1 cellular context compared by ENCODE assay signal in the genomic region with DNA sequence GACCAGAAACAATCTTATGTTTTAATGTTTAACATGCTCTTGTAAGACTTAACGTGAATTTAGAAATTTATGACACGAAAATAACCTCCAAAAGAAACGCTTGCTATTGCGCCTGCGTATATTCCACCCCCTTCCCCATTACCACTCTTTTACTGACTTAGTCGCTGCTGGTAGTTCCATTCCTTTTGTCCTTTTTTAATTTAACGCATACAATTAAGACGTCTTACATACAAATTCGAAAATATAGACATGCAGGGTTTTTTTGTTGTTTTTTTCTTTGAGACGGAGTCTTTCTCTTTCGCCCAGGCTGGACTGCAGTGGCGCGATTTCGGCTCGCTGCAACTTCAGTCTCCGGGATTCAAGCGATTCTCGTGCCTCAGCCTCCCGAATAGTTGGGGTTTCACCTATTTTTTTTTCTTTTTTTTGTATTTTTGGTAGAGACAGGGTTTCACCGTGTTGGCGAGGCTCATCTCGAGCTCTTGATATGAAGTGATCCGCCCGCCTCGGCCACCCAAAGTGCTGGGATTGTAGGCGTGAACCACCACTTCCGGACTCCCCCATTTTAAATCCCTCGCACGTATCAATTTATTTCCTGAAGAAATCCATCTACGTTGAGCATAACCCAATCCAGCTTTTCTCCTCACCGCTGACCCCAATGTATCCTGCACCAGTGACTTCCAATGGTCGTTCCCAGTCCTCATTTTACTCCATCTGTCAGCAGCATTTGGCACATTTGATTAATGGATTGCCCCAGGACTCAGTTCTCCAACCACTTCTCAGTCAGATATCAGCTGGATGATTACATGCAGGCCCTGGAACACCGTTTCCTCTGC.
TF ChIP-seq lines count a peak whose summit lies in the region.

No MANE protein-coding gene starts in this region.

TF ChIP-seq in K562, 482 proteins besides CTCF, POLR2A, EP300 and RAD21 (continued from another document and continues in another):
- TF ChIP-seq, protein P1, sequence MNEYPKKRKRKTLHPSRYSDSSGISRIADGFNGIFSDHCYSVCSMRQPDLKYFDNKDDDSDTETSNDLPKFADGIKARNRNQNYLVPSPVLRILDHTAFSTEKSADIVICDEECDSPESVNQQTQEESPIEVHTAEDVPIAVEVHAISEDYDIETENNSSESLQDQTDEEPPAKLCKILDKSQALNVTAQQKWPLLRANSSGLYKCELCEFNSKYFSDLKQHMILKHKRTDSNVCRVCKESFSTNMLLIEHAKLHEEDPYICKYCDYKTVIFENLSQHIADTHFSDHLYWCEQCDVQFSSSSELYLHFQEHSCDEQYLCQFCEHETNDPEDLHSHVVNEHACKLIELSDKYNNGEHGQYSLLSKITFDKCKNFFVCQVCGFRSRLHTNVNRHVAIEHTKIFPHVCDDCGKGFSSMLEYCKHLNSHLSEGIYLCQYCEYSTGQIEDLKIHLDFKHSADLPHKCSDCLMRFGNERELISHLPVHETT (CRISPR knock-in tag; conservative IDR thresholded peaks at IDR 0.05 in 1 of 2, IDR thresholded peaks at IDR 0.05 in 1 of 2), result peak in 1 of 2 experiments; percentile 25; a peak in 1 of 4 replicates
- TF ChIP-seq SNIP1 (IDR thresholded peaks at IDR 0.05; ENCODE audit: low read depth), result no peak
- no peak for TF ChIP-seq ZSCAN32 (CRISPR knock-in tag; IDR thresholded peaks at IDR 0.05)
- TF ChIP-seq, protein P2, sequence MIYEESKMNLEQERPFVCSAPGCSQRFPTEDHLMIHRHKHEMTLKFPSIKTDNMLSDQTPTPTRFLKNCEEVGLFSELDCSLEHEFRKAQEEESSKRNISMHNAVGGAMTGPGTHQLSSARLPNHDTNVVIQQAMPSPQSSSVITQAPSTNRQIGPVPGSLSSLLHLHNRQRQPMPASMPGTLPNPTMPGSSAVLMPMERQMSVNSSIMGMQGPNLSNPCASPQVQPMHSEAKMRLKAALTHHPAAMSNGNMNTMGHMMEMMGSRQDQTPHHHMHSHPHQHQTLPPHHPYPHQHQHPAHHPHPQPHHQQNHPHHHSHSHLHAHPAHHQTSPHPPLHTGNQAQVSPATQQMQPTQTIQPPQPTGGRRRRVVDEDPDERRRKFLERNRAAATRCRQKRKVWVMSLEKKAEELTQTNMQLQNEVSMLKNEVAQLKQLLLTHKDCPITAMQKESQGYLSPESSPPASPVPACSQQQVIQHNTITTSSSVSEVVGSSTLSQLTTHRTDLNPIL (CRISPR knock-in tag; IDR thresholded peaks at IDR 0.05), result no peak
- no peak for TF ChIP-seq SAFB2 (IDR thresholded peaks at IDR 0.05; ENCODE audit: borderline replicate concordance, low read depth, low read length, severe bottlenecking)
- TF ChIP-seq, protein P3, sequence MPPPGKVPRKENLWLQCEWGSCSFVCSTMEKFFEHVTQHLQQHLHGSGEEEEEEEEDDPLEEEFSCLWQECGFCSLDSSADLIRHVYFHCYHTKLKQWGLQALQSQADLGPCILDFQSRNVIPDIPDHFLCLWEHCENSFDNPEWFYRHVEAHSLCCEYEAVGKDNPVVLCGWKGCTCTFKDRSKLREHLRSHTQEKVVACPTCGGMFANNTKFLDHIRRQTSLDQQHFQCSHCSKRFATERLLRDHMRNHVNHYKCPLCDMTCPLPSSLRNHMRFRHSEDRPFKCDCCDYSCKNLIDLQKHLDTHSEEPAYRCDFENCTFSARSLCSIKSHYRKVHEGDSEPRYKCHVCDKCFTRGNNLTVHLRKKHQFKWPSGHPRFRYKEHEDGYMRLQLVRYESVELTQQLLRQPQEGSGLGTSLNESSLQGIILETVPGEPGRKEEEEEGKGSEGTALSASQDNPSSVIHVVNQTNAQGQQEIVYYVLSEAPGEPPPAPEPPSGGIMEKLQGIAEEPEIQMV (tag; conservative IDR thresholded peaks at IDR 0.05; ENCODE audit: low read depth), result no peak
- TF ChIP-seq DDX20 (tag; IDR thresholded peaks at IDR 0.05; ENCODE audit: low read depth), result no peak
- TF ChIP-seq L3MBTL2 (IDR thresholded peaks at IDR 0.05), result peak; percentile 20; the same call in 1 of the 2 replicates
- TF ChIP-seq, protein P4, sequence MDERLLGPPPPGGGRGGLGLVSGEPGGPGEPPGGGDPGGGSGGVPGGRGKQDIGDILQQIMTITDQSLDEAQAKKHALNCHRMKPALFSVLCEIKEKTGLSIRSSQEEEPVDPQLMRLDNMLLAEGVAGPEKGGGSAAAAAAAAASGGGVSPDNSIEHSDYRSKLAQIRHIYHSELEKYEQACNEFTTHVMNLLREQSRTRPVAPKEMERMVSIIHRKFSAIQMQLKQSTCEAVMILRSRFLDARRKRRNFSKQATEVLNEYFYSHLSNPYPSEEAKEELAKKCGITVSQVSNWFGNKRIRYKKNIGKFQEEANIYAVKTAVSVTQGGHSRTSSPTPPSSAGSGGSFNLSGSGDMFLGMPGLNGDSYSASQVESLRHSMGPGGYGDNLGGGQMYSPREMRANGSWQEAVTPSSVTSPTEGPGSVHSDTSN (CRISPR knock-in tag; IDR thresholded peaks at IDR 0.05; ENCODE audit: low read depth), result no peak
- TF ChIP-seq, protein P4 (tag; conservative IDR thresholded peaks at IDR 0.05; ENCODE audit: low read depth), result peak; percentile 92
- TF ChIP-seq ZNF444 (CRISPR knock-in tag; IDR thresholded peaks at IDR 0.05), result no peak
- TF ChIP-seq, protein P5, sequence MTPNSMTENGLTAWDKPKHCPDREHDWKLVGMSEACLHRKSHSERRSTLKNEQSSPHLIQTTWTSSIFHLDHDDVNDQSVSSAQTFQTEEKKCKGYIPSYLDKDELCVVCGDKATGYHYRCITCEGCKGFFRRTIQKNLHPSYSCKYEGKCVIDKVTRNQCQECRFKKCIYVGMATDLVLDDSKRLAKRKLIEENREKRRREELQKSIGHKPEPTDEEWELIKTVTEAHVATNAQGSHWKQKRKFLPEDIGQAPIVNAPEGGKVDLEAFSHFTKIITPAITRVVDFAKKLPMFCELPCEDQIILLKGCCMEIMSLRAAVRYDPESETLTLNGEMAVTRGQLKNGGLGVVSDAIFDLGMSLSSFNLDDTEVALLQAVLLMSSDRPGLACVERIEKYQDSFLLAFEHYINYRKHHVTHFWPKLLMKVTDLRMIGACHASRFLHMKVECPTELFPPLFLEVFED (CRISPR knock-in tag; conservative IDR thresholded peaks at IDR 0.05), result no peak
- no peak for TF ChIP-seq SIRT6 (IDR thresholded peaks at IDR 0.05; ENCODE audit: low read depth, low read length)
- TF ChIP-seq THRAP3 (IDR thresholded peaks at IDR 0.05; ENCODE audit: borderline replicate concordance), result peak; percentile 59; the same call in 1 of the 2 replicates
- TF ChIP-seq, protein P6, sequence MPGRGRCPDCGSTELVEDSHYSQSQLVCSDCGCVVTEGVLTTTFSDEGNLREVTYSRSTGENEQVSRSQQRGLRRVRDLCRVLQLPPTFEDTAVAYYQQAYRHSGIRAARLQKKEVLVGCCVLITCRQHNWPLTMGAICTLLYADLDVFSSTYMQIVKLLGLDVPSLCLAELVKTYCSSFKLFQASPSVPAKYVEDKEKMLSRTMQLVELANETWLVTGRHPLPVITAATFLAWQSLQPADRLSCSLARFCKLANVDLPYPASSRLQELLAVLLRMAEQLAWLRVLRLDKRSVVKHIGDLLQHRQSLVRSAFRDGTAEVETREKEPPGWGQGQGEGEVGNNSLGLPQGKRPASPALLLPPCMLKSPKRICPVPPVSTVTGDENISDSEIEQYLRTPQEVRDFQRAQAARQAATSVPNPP (IDR thresholded peaks at IDR 0.05; ENCODE audit: borderline replicate concordance, insufficient read depth, insufficient read length), result no peak
- TF ChIP-seq GTF2E2 (tag; IDR thresholded peaks at IDR 0.05), result 0 out of 2 replicates have a peak, but pooled peaks have one; percentile 10
- TF ChIP-seq TOE1 (IDR thresholded peaks at IDR 0.05; ENCODE audit: borderline replicate concordance), result 0 out of 2 replicates have a peak, but pooled peaks have one; percentile 10
- no peak for TF ChIP-seq TOE1 (CRISPR knock-in tag; IDR thresholded peaks at IDR 0.05; ENCODE audit: borderline replicate concordance, low read depth)
- TF ChIP-seq, protein P7, sequence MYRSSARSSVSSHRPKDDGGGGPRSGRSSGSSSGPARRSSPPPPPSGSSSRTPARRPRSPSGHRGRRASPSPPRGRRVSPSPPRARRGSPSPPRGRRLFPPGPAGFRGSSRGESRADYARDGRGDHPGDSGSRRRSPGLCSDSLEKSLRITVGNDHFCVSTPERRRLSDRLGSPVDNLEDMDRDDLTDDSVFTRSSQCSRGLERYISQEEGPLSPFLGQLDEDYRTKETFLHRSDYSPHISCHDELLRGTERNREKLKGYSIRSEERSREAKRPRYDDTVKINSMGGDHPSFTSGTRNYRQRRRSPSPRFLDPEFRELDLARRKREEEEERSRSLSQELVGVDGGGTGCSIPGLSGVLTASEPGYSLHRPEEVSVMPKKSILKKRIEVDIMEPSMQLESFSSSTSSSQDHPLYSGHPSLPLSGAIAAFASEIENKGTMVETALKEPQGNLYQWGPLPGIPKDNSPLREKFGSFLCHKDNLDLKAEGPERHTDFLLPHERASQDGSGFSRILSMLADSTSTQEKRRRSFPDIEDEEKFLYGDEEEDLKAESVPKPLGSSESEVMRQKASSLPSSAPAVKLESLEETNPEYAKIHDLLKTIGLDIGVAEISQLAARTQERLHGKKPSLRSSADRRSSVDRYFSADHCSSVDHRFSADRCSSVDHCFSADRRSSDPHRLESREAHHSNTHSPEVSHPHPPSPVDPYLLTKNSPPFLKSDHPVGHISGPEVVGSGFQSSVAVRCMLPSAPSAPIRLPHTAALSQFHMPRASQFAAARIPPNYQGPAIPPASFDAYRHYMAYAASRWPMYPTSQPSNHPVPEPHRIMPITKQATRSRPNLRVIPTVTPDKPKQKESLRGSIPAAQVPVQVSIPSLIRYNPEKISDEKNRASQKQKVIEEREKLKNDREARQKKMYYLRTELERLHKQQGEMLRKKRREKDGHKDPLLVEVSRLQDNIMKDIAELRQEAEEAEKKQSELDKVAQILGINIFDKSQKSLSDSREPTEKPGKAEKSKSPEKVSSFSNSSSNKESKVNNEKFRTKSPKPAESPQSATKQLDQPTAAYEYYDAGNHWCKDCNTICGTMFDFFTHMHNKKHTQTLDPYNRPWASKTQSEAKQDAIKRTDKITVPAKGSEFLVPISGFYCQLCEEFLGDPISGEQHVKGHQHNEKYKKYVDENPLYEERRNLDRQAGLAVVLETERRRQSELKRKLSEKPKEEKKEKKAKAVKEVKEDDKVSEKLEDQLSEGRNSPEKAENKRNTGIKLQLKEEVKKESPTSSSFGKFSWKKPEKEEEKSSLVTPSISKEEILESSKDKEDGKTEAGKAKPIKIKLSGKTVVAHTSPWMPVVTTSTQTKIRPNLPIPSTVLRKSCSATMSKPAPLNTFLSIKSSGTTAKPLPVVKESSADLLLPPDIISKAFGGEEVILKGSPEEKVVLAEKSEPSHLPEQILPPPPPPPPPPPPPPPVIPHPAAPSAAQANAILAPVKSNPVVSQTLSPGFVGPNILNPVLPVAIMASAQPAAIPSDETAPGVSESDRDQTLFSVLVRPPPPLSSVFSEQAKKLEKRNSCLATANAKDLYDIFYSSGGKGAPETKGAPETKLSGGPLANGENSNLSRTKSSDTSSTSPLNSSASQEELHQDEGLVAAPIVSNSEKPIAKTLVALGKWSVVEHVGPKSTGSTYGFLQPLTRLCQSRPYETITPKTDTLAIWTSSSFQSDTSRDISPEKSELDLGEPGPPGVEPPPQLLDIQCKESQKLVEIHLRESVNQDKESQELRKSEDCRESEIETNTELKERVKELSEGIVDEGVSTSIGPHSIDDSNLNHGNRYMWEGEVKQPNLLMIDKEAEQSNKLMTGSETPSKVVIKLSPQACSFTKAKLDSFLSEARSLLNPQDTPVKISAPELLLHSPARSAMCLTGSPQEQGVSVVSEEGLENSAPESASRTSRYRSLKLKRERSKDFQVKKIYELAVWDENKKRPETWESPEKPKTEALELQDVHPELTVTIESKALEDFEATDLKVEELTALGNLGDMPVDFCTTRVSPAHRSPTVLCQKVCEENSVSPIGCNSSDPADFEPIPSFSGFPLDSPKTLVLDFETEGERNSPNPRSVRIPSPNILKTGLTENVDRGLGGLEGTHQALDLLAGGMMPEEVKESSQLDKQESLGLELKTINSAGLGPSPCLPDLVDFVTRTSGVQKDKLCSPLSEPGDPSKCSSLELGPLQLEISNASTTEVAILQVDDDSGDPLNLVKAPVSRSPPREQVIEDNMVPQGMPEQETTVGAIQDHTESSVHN (IDR thresholded peaks at IDR 0.05; ENCODE audit: borderline replicate concordance in 1 of 2, low read depth in 1 of 2), result no peak
- TF ChIP-seq RFX1 (IDR thresholded peaks at IDR 0.05), result no peak
- peak in 1 of 3 experiments; percentile 54 for TF ChIP-seq YY1 (IDR thresholded peaks at IDR 0.05; ENCODE audit: borderline replicate concordance in 1 of 3, control insufficient read depth in 1 of 3, extremely low read depth in 1 of 3, insufficient read depth in 3 of 3, insufficient read length in 1 of 3, insufficient replicate concordance in 2 of 3, low read depth in 1 of 3, low read length in 2 of 3)
- TF ChIP-seq NRF1 (conservative IDR thresholded peaks at IDR 0.05 in 1 of 2, IDR thresholded peaks at IDR 0.05 in 1 of 2), result peak; percentile 55 to 69
- TF ChIP-seq RBBP5 (IDR thresholded peaks at IDR 0.05; ENCODE audit: borderline replicate concordance, insufficient read depth, low read length, poor library complexity, severe bottlenecking), result peak; percentile 9
- TF ChIP-seq ARID1B (IDR thresholded peaks at IDR 0.05), result peak; percentile 14; the same call in 1 of the 2 replicates
- TF ChIP-seq, protein P8, sequence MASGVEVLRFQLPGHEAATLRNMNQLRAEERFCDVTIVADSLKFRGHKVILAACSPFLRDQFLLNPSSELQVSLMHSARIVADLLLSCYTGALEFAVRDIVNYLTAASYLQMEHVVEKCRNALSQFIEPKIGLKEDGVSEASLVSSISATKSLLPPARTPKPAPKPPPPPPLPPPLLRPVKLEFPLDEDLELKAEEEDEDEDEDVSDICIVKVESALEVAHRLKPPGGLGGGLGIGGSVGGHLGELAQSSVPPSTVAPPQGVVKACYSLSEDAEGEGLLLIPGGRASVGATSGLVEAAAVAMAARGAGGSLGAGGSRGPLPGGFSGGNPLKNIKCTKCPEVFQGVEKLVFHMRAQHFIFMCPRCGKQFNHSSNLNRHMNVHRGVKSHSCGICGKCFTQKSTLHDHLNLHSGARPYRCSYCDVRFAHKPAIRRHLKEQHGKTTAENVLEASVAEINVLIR (CRISPR knock-in tag; IDR thresholded peaks at IDR 0.05), result no peak
- TF ChIP-seq ELF1 (tag; IDR thresholded peaks at IDR 0.05), result peak; percentile 48; the same call in 1 of the 2 replicates
